ENCODE assay signal across 8 cellular contexts in the genomic region with DNA sequence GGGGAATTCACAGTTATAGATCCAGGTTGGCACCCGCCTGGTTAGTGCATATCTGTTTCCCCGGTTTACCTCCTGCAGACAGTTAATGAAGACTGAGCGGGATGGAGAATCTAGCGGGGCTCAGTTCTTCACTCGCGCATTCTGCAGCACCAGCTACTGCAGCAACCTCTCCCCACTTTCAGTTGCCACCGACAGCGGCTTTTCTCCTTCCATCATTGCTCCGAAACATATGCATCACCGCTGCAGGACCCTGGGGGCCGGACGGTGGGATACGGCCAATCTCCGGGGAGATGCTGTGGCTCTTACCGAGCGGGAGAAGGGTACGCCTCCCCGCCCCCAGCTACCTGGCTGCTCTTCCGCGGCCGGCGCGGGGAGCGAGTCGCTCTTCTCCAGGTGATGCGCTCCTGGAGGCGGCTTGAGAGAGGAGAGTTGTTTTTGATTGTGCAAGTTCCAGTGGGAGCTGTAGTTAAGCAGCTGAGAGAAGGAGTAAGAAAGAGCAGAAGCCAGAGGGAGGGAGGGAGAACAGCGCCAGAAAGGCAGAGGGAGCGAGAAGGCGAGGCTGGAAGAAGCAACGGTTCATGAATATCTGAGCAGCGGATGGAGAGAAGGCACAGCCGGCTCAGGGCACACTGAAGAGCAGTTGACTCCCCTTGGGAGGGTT. TPM values are rescaled to one million over a fixed set of nuclear protein-coding genes. Genes with fewer than 3 reads are reported as not detected.
DNase-seq lines count a peak whose midpoint lies in the region; ATAC-seq and TF ChIP-seq lines count a peak whose summit lies in the region.

SGK1 (minus strand) TSS at position 642 of the 661 bp plus-strand sequence. CDS start 652 bp downstream, outside the sequence.

- DNase-seq in NCI-H146 (lab: John Stamatoyannopoulos, UW) (peak; percentile 87), activated T-helper 1 cell treated with Interleukin-2 at 50 U/mL for 16 hours (ENCODE audit: low read depth) (peak; percentile 5), fibroblast of gingiva (ENCODE audit: low read depth) (peak; percentile 41), mucosa of descending colon (peak in 1 of 3 donors; percentile 6), superior temporal gyrus (ENCODE audit: extremely low spot score) (peak; percentile 84)

- H3K4me2 ChIP-seq in DOHH2 (ENCODE audit: low read length): peak within 1 kb of the TSS; percentile 64

- H3K36me3 ChIP-seq in DOHH2 (ENCODE audit: control insufficient read depth, low read length) (no peaks in the 10 kb centered on the region), mucosa of descending colon (ENCODE audit: low read depth) (no peaks in the 10 kb centered on the region)

- intact Hi-C loops in mucosa of descending colon (cut with DNase I, micrococcal nuclease): no loop called here

- H3K4me1 ChIP-seq in DOHH2 (ENCODE audit: control insufficient read depth, low read length): peaks cover 13% of the 10 kb centered on the region
- H3K4me1 ChIP-seq in mucosa of descending colon (ENCODE audit: low read depth): no peaks in the 10 kb centered on the region

- peak; percentile 25 for ATAC-seq in mucosa of descending colon
- ATAC-seq in GM19324 (IDR thresholded peaks at IDR 0.05; ENCODE audit: low FRiP score, unreplicated experiment): no peak
- no peak for ATAC-seq in GM18870 (IDR thresholded peaks at IDR 0.05; ENCODE audit: unreplicated experiment)

- peaks cover 46% of the 10 kb centered on the region for H3K27me3 ChIP-seq in DOHH2 (ENCODE audit: control insufficient read depth, low read length)

- H3K4me3 ChIP-seq in DOHH2 (ENCODE audit: low read length) (peak within 1 kb of the TSS; percentile 60), mucosa of descending colon (no peak within 1 kb of the TSS)

- H4K20me1 ChIP-seq in DOHH2 (ENCODE audit: control insufficient read depth, insufficient read depth, low read depth, low read length): no peaks in the 10 kb centered on the region

- no peaks in the 10 kb centered on the region for H3K79me2 ChIP-seq in DOHH2 (ENCODE audit: control insufficient read depth, low read length)

- no peaks in the 10 kb centered on the region for H3K9me2 ChIP-seq in DOHH2 (replicated peaks; ENCODE audit: control insufficient read depth, low read length)

- H3K9me3 ChIP-seq in DOHH2 (ENCODE audit: control insufficient read depth, insufficient read depth, low read length) (peaks cover 4% of the 10 kb centered on the region; the same call in 1 of the 2 replicates), mucosa of descending colon (no peaks in the 10 kb centered on the region)

- no peak within 1 kb of the TSS for H3K27ac ChIP-seq in DOHH2 (ENCODE audit: low read depth, low read length)

- TF ChIP-seq CTCF in DOHH2 (IDR thresholded peaks at IDR 0.05; ENCODE audit: low read depth, low read length, poor library complexity, severe bottlenecking) (no peak), mucosa of descending colon (IDR thresholded peaks at IDR 0.05) (no peak)

- no peaks in the 10 kb centered on the region for H3F3A ChIP-seq in DOHH2 (ENCODE audit: control insufficient read depth, insufficient read depth)

RNA-seq across cellular contexts. Expression of gene SGK1, which starts in this region (rescaled TPM):
- total RNA-seq in mucosa of descending colon: 100 to 1,000 TPM in 1 of 3 donors, 10 to 100 TPM in 2; 49.4 to 492 (median 55.0) TPM
